13 cellular contexts compared by ENCODE assay signal in genomic region chr3:105385868-105386508, GRCh38.
DNase-seq lines count a peak whose midpoint lies in the region; ATAC-seq, FAIRE-seq and TF ChIP-seq lines count a peak whose summit lies in the region.
"Had no signal": no experiment of that assay in that cellular context is flagged by ENCODE, and none has a peak within 500 bp of the region (broad histone marks: within the 10 kb centered on the region; RNA-seq: fewer than 3 reads in every experiment).

No MANE protein-coding gene starts in this region.

- FAIRE-seq in H54 (lab: Jason Lieb, UNC), result no peak

- peak; percentile 27 for DNase-seq in GM12864 (ENCODE audit: low read depth)
- peak; percentile 31 for DNase-seq in OCI-M1 (lab: John Stamatoyannopoulos, UW)
- no peak for DNase-seq in activated CD4-positive, alpha-beta T cell treated with anti-CD3 and anti-CD28 coated beads, Interleukin-2, amount 50 U/mL, for 1 hour
- no peak for DNase-seq in hepatic stellate cell (ENCODE audit: low spot score)
- no peak for DNase-seq in HPDE6-E6E7 (ENCODE audit: extremely low spot score)
- DNase-seq in H54 (ENCODE audit: insufficient read length, low spot score), result no peak
- DNase-seq: activated CD4-positive, alpha-beta T cell treated with anti-CD3 and anti-CD28 coated beads, Interleukin-2, amount 50 U/mL, for 4 hours; COR-L47; NCI-H524 had no signal

- ATAC-seq in GM21390 (IDR thresholded peaks at IDR 0.05; ENCODE audit: unreplicated experiment) (peak; percentile 85), HG03280 (IDR thresholded peaks at IDR 0.05; ENCODE audit: unreplicated experiment) (peak; percentile 59)
- ATAC-seq: HCT116 had no signal

- TF ChIP-seq CTCF in GM12864 (IDR thresholded peaks at IDR 0.05; ENCODE audit: low read depth, low read length, missing control alignments), result no peak

- TF ChIP-seq POLR2A in H54 (IDR thresholded peaks at IDR 0.05; ENCODE audit: low read depth, low read length), result no peak

- H3K4me3 ChIP-seq in GM12864 (ENCODE audit: low read depth, low read length), result no peak overlapping the region
- H3K4me3 ChIP-seq: right atrium auricular region had no signal

Comparison
In these comparisons a context has a peak if more than half of its experiments do, and no peak if none do; other contexts are left out.
1. DNase-seq: peak in GM12864 (single experiment) and OCI-M1 (single experiment); none in activated CD4-positive, alpha-beta T cell treated with anti-CD3 and anti-CD28 coated beads, Interleukin-2, amount 50 U/mL, for 1 hour (single experiment), hepatic stellate cell (single experiment), HPDE6-E6E7 (single experiment) and H54 (single experiment).